Comparison of ENCODE assay signal across 1 cellular context in genomic region chr14:56342419-56342901, GRCh38.
TF ChIP-seq lines count a peak whose summit lies in the region.

No MANE protein-coding gene starts in this region.

TF ChIP-seq in IMR-90, 13 proteins besides CTCF, POLR2A, EP300 and RAD21 (continued from another document):
- TF ChIP-seq NFE2L2 (IDR thresholded peaks at IDR 0.05; ENCODE audit: low read depth, low read length) (no peak), ELK1 (IDR thresholded peaks at IDR 0.05; ENCODE audit: borderline replicate concordance, low read depth, low read length) (no peak), MAZ (IDR thresholded peaks at IDR 0.05; ENCODE audit: borderline replicate concordance, low read depth, low read length) (no peak), CEBPB (IDR thresholded peaks at IDR 0.05; ENCODE audit: low read depth, low read length) (no peak), USF2 (IDR thresholded peaks at IDR 0.05; ENCODE audit: low read depth, low read length) (no peak), SMC3 (IDR thresholded peaks at IDR 0.05; ENCODE audit: low read depth, low read length) (no peak), FOS (IDR thresholded peaks at IDR 0.05; ENCODE audit: low read depth, low read length) (no peak), BHLHE40 (IDR thresholded peaks at IDR 0.05; ENCODE audit: low read depth, low read length) (no peak)
